In the genomic region with DNA sequence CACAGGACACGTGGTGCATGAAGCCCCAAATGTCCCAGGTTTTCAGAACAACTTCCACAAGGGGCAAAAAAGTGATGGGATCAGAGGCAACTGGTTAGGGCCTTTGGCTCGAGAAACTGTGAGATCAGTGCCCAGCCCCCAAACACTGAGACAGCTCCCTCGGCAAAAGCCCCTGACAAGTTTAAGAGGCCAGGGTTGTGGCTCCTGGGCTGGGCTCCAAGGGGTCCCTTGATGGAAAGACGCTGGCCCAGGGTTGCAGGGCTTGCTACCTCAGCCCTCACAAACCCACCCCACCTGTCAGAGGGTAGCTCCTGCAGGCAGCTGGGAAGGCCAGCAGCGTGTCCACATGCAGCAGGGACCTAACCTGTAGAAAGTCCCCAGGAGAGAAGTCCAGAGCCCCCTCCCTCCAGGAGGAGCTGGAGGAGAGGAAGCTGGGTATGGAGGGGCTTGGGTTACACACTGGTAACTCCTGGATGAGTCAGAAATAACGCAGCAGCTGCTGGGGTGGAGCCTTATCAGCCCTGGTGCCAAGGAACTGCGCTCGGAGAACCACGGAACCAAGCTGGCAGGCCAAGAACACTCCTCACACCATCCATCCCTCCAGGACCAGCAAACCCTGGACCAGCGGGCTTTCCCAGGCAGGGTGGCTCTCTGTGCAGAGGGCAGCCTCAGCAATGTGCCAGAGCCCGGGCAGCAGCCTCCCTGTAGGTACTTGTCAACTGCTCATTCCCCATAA, we compare ENCODE assay signal across 17 cellular contexts. TPM values are rescaled to one million over a fixed set of nuclear protein-coding genes. Genes with fewer than 3 reads are reported as not detected.
A peak's percentile ranks its signal among the peaks of the same experiment; 100 is the strongest.
DNase-seq lines count a peak whose midpoint lies in the region; ATAC-seq, FAIRE-seq and TF ChIP-seq lines count a peak whose summit lies in the region.
"Had no signal": no experiment of that assay in that cellular context is flagged by ENCODE, and none has a peak within 500 bp of the region (broad histone marks: within the 10 kb centered on the region; RNA-seq: fewer than 3 reads in every experiment).

No MANE protein-coding gene starts in this region.

- H3K9me1 ChIP-seq in keratinocyte (ENCODE audit: control insufficient read depth, extremely low read depth, insufficient read depth, low read length): no peaks in the 10 kb centered on the region

- H3K9me3 Mint-ChIP-seq in natural killer cell: no peaks in the 10 kb centered on the region
- H3K9me3 Mint-ChIP-seq: activated T-helper 2 cell treated with anti-CD3 and anti-CD28 coated beads, Interferon-gamma antibody, Interleukin-2, Interleukin-4, amounts not matched to agents 10 μg/mL and 5 μg/mL and 100 μg/mL, durations not matched to agents 14 hours and 24 hours and 36 hours; effector memory CD8-positive, alpha-beta T cell had no signal

- H4K20me1 ChIP-seq in BLaER1 treated with 17β-estradiol and CSF1 and Interleukin-3, amounts not matched to agents 10 nM and 100 nM: peaks cover 0 to 23% (median 9%) of the 10 kb centered on the region in 11 experiments; a peak in 7 of 22 replicates
- no peaks in the 10 kb centered on the region for H4K20me1 ChIP-seq in keratinocyte (ENCODE audit: control insufficient read depth, extremely low read depth, insufficient read depth, low read length)

- H3K4me1 ChIP-seq in BLaER1 treated with 17β-estradiol and CSF1 and Interleukin-3, amounts not matched to agents 10 nM and 100 nM: peaks cover 0 to 43% (median 37%) of the 10 kb centered on the region in 10 experiments; a peak in 16 of 20 replicates
- H3K4me1 ChIP-seq in keratinocyte (ENCODE audit: control insufficient read depth, extremely low read depth, insufficient read depth, low read length): peaks cover 55% of the 10 kb centered on the region
- H3K4me1 ChIP-seq in mucosa of descending colon (ENCODE audit: low read depth): no peaks in the 10 kb centered on the region

- no peaks in the 10 kb centered on the region for H3K9me3 ChIP-seq in BLaER1 treated with 17β-estradiol and CSF1 and Interleukin-3, amounts not matched to agents 10 nM and 100 nM (replicated peaks in 1 of 11)
- no peaks in the 10 kb centered on the region for H3K9me3 ChIP-seq in WERI-Rb-1 (ENCODE audit: severe bottlenecking)
- no peaks in the 10 kb centered on the region for H3K9me3 ChIP-seq in keratinocyte (ENCODE audit: control insufficient read depth, low read depth, low read length)
- no peaks in the 10 kb centered on the region for H3K9me3 ChIP-seq in mucosa of descending colon
- H3K9me3 ChIP-seq: body of pancreas, testis had no signal

- H3K4me1 Mint-ChIP-seq in natural killer cell: peaks cover 10 to 12% of the 10 kb centered on the region in 2 donors

- ATAC-seq in natural killer cell: no peak
- ATAC-seq in mucosa of descending colon: no peak
- ATAC-seq in GM18909 (IDR thresholded peaks at IDR 0.05; ENCODE audit: poor library complexity, unreplicated experiment): no peak
- ATAC-seq: activated CD8-positive, alpha-beta T cell treated with anti-CD3 and anti-CD28 coated beads, Interleukin-2, amount 10 ng/mL, durations not matched to agents 7 days and 5 days; body of pancreas; effector memory CD8-positive, alpha-beta T cell had no signal

- H3K27ac Mint-ChIP-seq in natural killer cell: no peak overlapping the region
- H3K27ac Mint-ChIP-seq: activated CD8-positive, alpha-beta T cell treated with anti-CD3 and anti-CD28 coated beads, Interleukin-2, amount 10 ng/mL, durations not matched to agents 7 days and 5 days; activated T-helper 2 cell treated with anti-CD3 and anti-CD28 coated beads, Interferon-gamma antibody, Interleukin-2, Interleukin-4, amounts not matched to agents 10 μg/mL and 5 μg/mL and 100 μg/mL, durations not matched to agents 14 hours and 24 hours and 36 hours; effector memory CD8-positive, alpha-beta T cell had no signal

- H3K79me2 ChIP-seq in keratinocyte (ENCODE audit: control insufficient read depth, insufficient read depth, low read length): peaks cover 5% of the 10 kb centered on the region

- intact Hi-C loops in natural killer cell (cut with micrococcal nuclease): no loop called here
- intact Hi-C loops in mucosa of descending colon (cut with DNase I, micrococcal nuclease): loop anchor here in 1 of 2 donors (10.0 kb wide), 1 partner anchor 72 kb away; the partner anchor contains the start of genes LZIC and NMNAT1

- H3K9ac ChIP-seq in BLaER1 treated with 17β-estradiol and CSF1 and Interleukin-3, amounts not matched to agents 10 nM and 100 nM: peak overlapping the region in 1 of 11 experiments; percentile 9; a peak in 3 of 22 replicates
- no peak overlapping the region for H3K9ac ChIP-seq in keratinocyte (ENCODE audit: control insufficient read depth, extremely low read depth, insufficient read depth, low read length)

- no peak overlapping the region for H3K27ac ChIP-seq in BLaER1 treated with 17β-estradiol and CSF1 and Interleukin-3, amounts not matched to agents 10 nM and 100 nM
- H3K27ac ChIP-seq in WERI-Rb-1 (peak overlapping the region; percentile 29), keratinocyte (ENCODE audit: control insufficient read depth, insufficient read depth, low read length) (no peak overlapping the region)
- H3K27ac ChIP-seq: body of pancreas, testis had no signal

- H3K4me3 ChIP-seq in BLaER1 treated with 17β-estradiol and CSF1 and Interleukin-3, amounts not matched to agents 10 nM and 100 nM: no peak overlapping the region
- H3K4me3 ChIP-seq in WERI-Rb-1 (ENCODE audit: low read depth, low read length) (no peak overlapping the region), keratinocyte (ENCODE audit: control insufficient read depth in 2 of 3, extremely low read depth in 1 of 3, insufficient read depth in 2 of 3, low read depth in 1 of 3, low read length in 3 of 3) (no peak overlapping the region), mucosa of descending colon (no peak overlapping the region)
- H3K4me3 ChIP-seq: body of pancreas, testis had no signal

- peak; percentile 85 for FAIRE-seq in keratinocyte (lab: Jason Lieb, UNC)

- dilution Hi-C loops in keratinocyte (cut with MboI; ENCODE audit: extremely low pct_ligation_motif_present, low sequenced_read_pairs): no loop called here

- peak overlapping the region in 7 of 11 experiments; percentile 18 to 73 (median 38); a peak in 11 of 22 replicates for H3K4me2 ChIP-seq in BLaER1 treated with 17β-estradiol and CSF1 and Interleukin-3, amounts not matched to agents 10 nM and 100 nM
- peak overlapping the region; percentile 11 for H3K4me2 ChIP-seq in keratinocyte (ENCODE audit: control insufficient read depth, extremely low read depth, insufficient read depth, low read depth, low read length)

- no peak overlapping the region for H3K4me3 Mint-ChIP-seq in natural killer cell
- H3K4me3 Mint-ChIP-seq: activated CD8-positive, alpha-beta T cell treated with anti-CD3 and anti-CD28 coated beads, Interleukin-2, amount 10 ng/mL, durations not matched to agents 7 days and 5 days; effector memory CD8-positive, alpha-beta T cell had no signal

- H3K36me3 ChIP-seq in BLaER1 treated with 17β-estradiol and CSF1 and Interleukin-3, amounts not matched to agents 10 nM and 100 nM: peaks cover 0 to 34% (median 5%) of the 10 kb centered on the region in 11 experiments; a peak in 8 of 22 replicates
- H3K36me3 ChIP-seq in WERI-Rb-1 (no peaks in the 10 kb centered on the region), keratinocyte (ENCODE audit: control insufficient read depth in 2 of 2, extremely low read depth in 1 of 2, insufficient read depth in 2 of 2, low read length in 2 of 2) (peaks cover 14 to 21% of the 10 kb centered on the region in 2 experiments), mucosa of descending colon (ENCODE audit: low read depth) (no peaks in the 10 kb centered on the region)

- no peaks in the 10 kb centered on the region for H3K27me3 ChIP-seq in BLaER1 treated with 17β-estradiol and CSF1 and Interleukin-3, amounts not matched to agents 10 nM and 100 nM
- H3K27me3 ChIP-seq in WERI-Rb-1 (ENCODE audit: insufficient read depth, low read depth, severe bottlenecking) (no peaks in the 10 kb centered on the region), keratinocyte (ENCODE audit: control insufficient read depth, extremely low read depth, insufficient read depth, low read length) (no peaks in the 10 kb centered on the region)
- H3K27me3 ChIP-seq: body of pancreas, testis had no signal

- H2AFZ ChIP-seq in keratinocyte (ENCODE audit: control insufficient read depth, low read length): no peak overlapping the region

- H3K27me3 Mint-ChIP-seq in natural killer cell (ENCODE audit: low read depth in 2 of 2): no peaks in the 10 kb centered on the region
- H3K27me3 Mint-ChIP-seq: effector memory CD8-positive, alpha-beta T cell had no signal

- TF ChIP-seq CTCF in WERI-Rb-1 (IDR thresholded peaks at IDR 0.05; ENCODE audit: low read depth, low read length) (no peak), keratinocyte (optimal IDR thresholded peaks at IDR 0.05 in 1 of 3, IDR thresholded peaks at IDR 0.05 in 1 of 3, conservative IDR thresholded peaks at IDR 0.05 in 1 of 3; ENCODE audit: extremely low read depth in 1 of 3, insufficient read depth in 2 of 3, low read length in 3 of 3) (no peak), natural killer cell (IDR thresholded peaks at IDR 0.05) (no peak), mucosa of descending colon (IDR thresholded peaks at IDR 0.05) (no peak)

- DNase-seq in NCI-H1694 (lab: John Stamatoyannopoulos, UW): peak; percentile 92
- peak; percentile 60 for DNase-seq in WERI-Rb-1
- no peak for DNase-seq in keratinocyte (ENCODE audit: low read depth, low spot score)
- DNase-seq in natural killer cell: no peak
- no peak for DNase-seq in mucosa of descending colon
- no peak for DNase-seq in amniotic stem cell (lab: John Stamatoyannopoulos, UW)
- DNase-seq: activated CD8-positive, alpha-beta T cell treated with anti-CD3 and anti-CD28 coated beads, Interleukin-2, amount 10 ng/mL, durations not matched to agents 7 days and 5 days; body of pancreas; DMS153; effector memory CD8-positive, alpha-beta T cell; kidney glomerular epithelial cell; NCI-H510A; Right ventricle myocardium superior; testis had no signal

- H3K36me3 Mint-ChIP-seq in natural killer cell: no peaks in the 10 kb centered on the region

RNA-seq across cellular contexts. Expression of gene CTNNBIP1, which starts 37.5 kb away (rescaled TPM):
- polyA plus RNA-seq in keratinocyte: 92.3 to 149 TPM (median 93.3 TPM) in 3 replicates
- 96.7 TPM for polyA plus RNA-seq in keratinocyte (2011; ENCODE audit: low read depth)
- polyA plus RNA-seq in keratinocyte (2011; cell fraction: cytosol; rRNA removed): 70.9 and 118 TPM in 2 replicates
- polyA plus RNA-seq in keratinocyte (2011; cell fraction: nucleus; rRNA removed): 34.7 and 38.3 TPM in 2 replicates
- polyA plus RNA-seq in keratinocyte (2012; ENCODE audit: low replicate concordance): 108 and 142 TPM in 2 replicates
- 84.4 to 135 TPM (median 92.0 TPM) in 3 replicates for polyA minus RNA-seq in keratinocyte
- polyA minus RNA-seq in keratinocyte (2011; cell fraction: cytosol; rRNA and poly(A)+ RNA removed): 118 TPM
- 11.9 and 21.5 TPM in 2 replicates for polyA minus RNA-seq in keratinocyte (2011; cell fraction: nucleus; rRNA and poly(A)+ RNA removed)
- total RNA-seq in natural killer cell (10 to 100 TPM; 26.4 to 31.0 (median 29.8) TPM), mucosa of descending colon (10 to 100 TPM; 20.0 to 24.4 (median 23.3) TPM)

RNA-seq across cellular contexts. Expression of gene CLSTN1, which starts 48.8 kb away (rescaled TPM):
- polyA plus RNA-seq in keratinocyte: 79.1 to 263 TPM (median 90.3 TPM) in 3 replicates
- 70.0 TPM for polyA plus RNA-seq in keratinocyte (2011; ENCODE audit: low read depth)
- polyA plus RNA-seq in keratinocyte (2011; cell fraction: cytosol; rRNA removed): 67.1 and 103 TPM in 2 replicates
- polyA plus RNA-seq in keratinocyte (2011; cell fraction: nucleus; rRNA removed): 424 and 491 TPM in 2 replicates
- 130 and 344 TPM in 2 replicates for polyA plus RNA-seq in keratinocyte (2012; ENCODE audit: low replicate concordance)
- 159 to 521 TPM (median 197 TPM) in 3 replicates for polyA minus RNA-seq in keratinocyte
- polyA minus RNA-seq in keratinocyte (2011; cell fraction: cytosol; rRNA and poly(A)+ RNA removed): 202 TPM
- 492 and 717 TPM in 2 replicates for polyA minus RNA-seq in keratinocyte (2011; cell fraction: nucleus; rRNA and poly(A)+ RNA removed)
- total RNA-seq in natural killer cell: 100 to 1,000 TPM in 1 of 3 donors, 10 to 100 TPM in 2; 83.1 to 114 (median 94.5) TPM
- total RNA-seq in mucosa of descending colon: 100 to 1,000 TPM; 166 to 275 (median 224) TPM

Comparison
In these comparisons a context has a peak if more than half of its experiments do, and no peak if none do; other contexts are left out.
1. DNase-seq: peak in NCI-H1694 (single experiment) and WERI-Rb-1 (single experiment); none in keratinocyte (single experiment), natural killer cell (single experiment), mucosa of descending colon (0 of 3) and amniotic stem cell (single experiment).